ENCODE assay signal across 12 cellular contexts in genomic region chr9:35385042-35385441, GRCh38.
DNase-seq lines count a peak whose midpoint lies in the region; ATAC-seq and TF ChIP-seq lines count a peak whose summit lies in the region.
"Had no signal": no experiment of that assay in that cellular context is flagged by ENCODE, and none has a peak within 500 bp of the region (broad histone marks: within the 10 kb centered on the region; RNA-seq: fewer than 3 reads in every experiment).

No MANE protein-coding gene starts in this region.

- no peak overlapping the region for H3K14ac ChIP-seq in mesenchymal stem cell (ENCODE audit: low read length in 2 of 2)

- H3K4me2 ChIP-seq in PC-3 (ENCODE audit: low read length) (no peak overlapping the region), mesenchymal stem cell (ENCODE audit: low read length, poor library complexity, severe bottlenecking) (no peak overlapping the region)

- H3K9me3 ChIP-seq in PC-3 (ENCODE audit: low read length) (no peaks in the 10 kb centered on the region), mesenchymal stem cell (ENCODE audit: control insufficient read depth, low read length) (no peaks in the 10 kb centered on the region)

- ATAC-seq in PC-3 (peak; percentile 15; the same call in 1 of the 2 replicates), GM21717 (IDR thresholded peaks at IDR 0.05; ENCODE audit: unreplicated experiment) (no peak), HG02623 (IDR thresholded peaks at IDR 0.05; ENCODE audit: unreplicated experiment) (no peak)
- ATAC-seq: stimulated activated memory B cell treated with anti-CD40 and anti-IgM and Interleukin-4, amounts not matched to agents 10 μg/mL and 1 μg/mL and 100 μg/mL, for 72 hours had no signal

- POLR2A ChIA-PET in PC-3 (lab: Charles Lee; ENCODE audit: unreplicated experiment) = interaction anchor here (0.6 to 0.7 kb wide), 2 partner anchors 39 to 40 kb away, joined by 3 read pairs; no protein-coding TSS in a partner anchor

- H4K91ac ChIP-seq in mesenchymal stem cell (ENCODE audit: low read length) = no peak overlapping the region

- intact Hi-C loops in PC-3 (cut with micrococcal nuclease) = loop anchor here (10.0 kb wide), 1 partner anchor 90 kb away; no protein-coding TSS in a partner anchor

- no peak overlapping the region for H2AK5ac ChIP-seq in mesenchymal stem cell (ENCODE audit: low read length, severe bottlenecking)

- H2BK5ac ChIP-seq in mesenchymal stem cell (ENCODE audit: low read depth, low read length, poor library complexity, severe bottlenecking) = no peak overlapping the region

- 87% methylated on average over 2 of the region's 2 CpGs for WGBS in mesenchymal stem cell

- H4K8ac ChIP-seq in mesenchymal stem cell (ENCODE audit: low read length) = no peak overlapping the region

- H3K27me3 ChIP-seq in PC-3 (ENCODE audit: low read length) (no peaks in the 10 kb centered on the region), mesenchymal stem cell (ENCODE audit: control insufficient read depth in 1 of 2, insufficient read depth in 1 of 2, low read length in 2 of 2) (no peaks in the 10 kb centered on the region)

- no peaks in the 10 kb centered on the region for H3K79me2 ChIP-seq in PC-3 (ENCODE audit: low read length)

- no peak overlapping the region for H2BK12ac ChIP-seq in mesenchymal stem cell (ENCODE audit: low read length in 2 of 2)

- no peaks in the 10 kb centered on the region for H3K36me3 ChIP-seq in PC-3 (ENCODE audit: low read depth, low read length)
- H3K36me3 ChIP-seq in mesenchymal stem cell (ENCODE audit: control insufficient read depth in 1 of 2, insufficient read depth in 2 of 2, low read depth in 1 of 2, low read length in 2 of 2) = peaks cover 8 to 87% of the 10 kb centered on the region in 2 experiments

- H3K4ac ChIP-seq in mesenchymal stem cell (ENCODE audit: low read depth in 1 of 2, low read length in 2 of 2) = no peak overlapping the region

- H4K20me1 ChIP-seq in PC-3 (ENCODE audit: low read length) = no peaks in the 10 kb centered on the region

- H3K27ac ChIP-seq in PC-3 (ENCODE audit: low read length) (no peak overlapping the region), mesenchymal stem cell (ENCODE audit: low read length, poor library complexity, severe bottlenecking) (no peak overlapping the region)

- H2BK15ac ChIP-seq in mesenchymal stem cell (ENCODE audit: low read depth, poor library complexity, severe bottlenecking) = no peak overlapping the region

- H3K9ac ChIP-seq in PC-3 (ENCODE audit: low read length) (no peak overlapping the region), mesenchymal stem cell (ENCODE audit: low read length) (no peak overlapping the region)

- no peak overlapping the region for H3K23ac ChIP-seq in mesenchymal stem cell (ENCODE audit: low read length in 2 of 2)

- no peak overlapping the region for H3K18ac ChIP-seq in mesenchymal stem cell (ENCODE audit: low read depth in 1 of 2, low read length in 2 of 2)

- H3K4me3 ChIP-seq in PC-3 (ENCODE audit: low read length) (no peak overlapping the region), epithelial cell of proximal tubule (ENCODE audit: low read depth, low read length) (no peak overlapping the region), mesenchymal stem cell (ENCODE audit: insufficient read depth in 1 of 2, low read depth in 1 of 2, low read length in 2 of 2) (no peak overlapping the region)

- TF ChIP-seq CTCF in PC-3 (conservative IDR thresholded peaks at IDR 0.05; ENCODE audit: low read depth, low read length) = peak; percentile 37
- TF ChIP-seq CTCF in epithelial cell of proximal tubule (conservative IDR thresholded peaks at IDR 0.05; ENCODE audit: low read depth, low read length) = peak; percentile 63

- H2AFZ ChIP-seq in PC-3 (ENCODE audit: low read length) (no peak overlapping the region), mesenchymal stem cell (ENCODE audit: low read depth, low read length) (no peak overlapping the region)

- CTCF ChIA-PET in PC-3 (lab: Charles Lee) = interaction anchor here (0.5 to 1.1 kb wide), 2 partner anchors 268 to 269 kb away, joined by 3 read pairs; partner anchors contain the start of gene ATOSB

- no peaks in the 10 kb centered on the region for H3K79me1 ChIP-seq in mesenchymal stem cell (replicated peaks; ENCODE audit: low read length, poor library complexity, severe bottlenecking)

- no TSS peak for BruUV-seq in PC-3 (replicated peaks; lab: Mats Ljungman, UMichigan)

- peak; percentile 68 for DNase-seq in AG08396 (ENCODE audit: low spot score)
- peak; percentile 20 for DNase-seq in PC-3
- DNase-seq in epithelial cell of proximal tubule (ENCODE audit: low read depth) = no peak
- peak; percentile 32 for DNase-seq in mesenchymal stem cell
- no peak for DNase-seq in NCI-H2171 treated with DMSO at 0.1 percent for 48 hours (lab: John Stamatoyannopoulos, UW)
- no peak for DNase-seq in NCI-H1436 (lab: John Stamatoyannopoulos, UW)
- DNase-seq: CD4-positive, CD25-positive, alpha-beta regulatory T cell; NCI-H2081; SW 1271 had no signal

- no peak overlapping the region for H2BK120ac ChIP-seq in mesenchymal stem cell (ENCODE audit: low read depth, low read length)

- H3K4me1 ChIP-seq in PC-3 (ENCODE audit: insufficient read depth, low read length) (no peaks in the 10 kb centered on the region), mesenchymal stem cell (ENCODE audit: control insufficient read depth, insufficient read depth, low read depth, low read length) (no peaks in the 10 kb centered on the region)

- no peaks in the 10 kb centered on the region for H3K9me2 ChIP-seq in PC-3 (replicated peaks; ENCODE audit: low read length)

- no peaks in the 10 kb centered on the region for H3F3A ChIP-seq in PC-3 (ENCODE audit: low read length, unreplicated experiment)

Comparison
In these comparisons a context has a peak if more than half of its experiments do, and no peak if none do; other contexts are left out.
1. DNase-seq: peak in AG08396 (single experiment), PC-3 (single experiment) and mesenchymal stem cell (single experiment); none in epithelial cell of proximal tubule (single experiment), NCI-H2171 treated with DMSO at 0.1 percent for 48 hours (single experiment) and NCI-H1436 (single experiment).